1 cellular context compared by ENCODE assay signal in the genomic region with DNA sequence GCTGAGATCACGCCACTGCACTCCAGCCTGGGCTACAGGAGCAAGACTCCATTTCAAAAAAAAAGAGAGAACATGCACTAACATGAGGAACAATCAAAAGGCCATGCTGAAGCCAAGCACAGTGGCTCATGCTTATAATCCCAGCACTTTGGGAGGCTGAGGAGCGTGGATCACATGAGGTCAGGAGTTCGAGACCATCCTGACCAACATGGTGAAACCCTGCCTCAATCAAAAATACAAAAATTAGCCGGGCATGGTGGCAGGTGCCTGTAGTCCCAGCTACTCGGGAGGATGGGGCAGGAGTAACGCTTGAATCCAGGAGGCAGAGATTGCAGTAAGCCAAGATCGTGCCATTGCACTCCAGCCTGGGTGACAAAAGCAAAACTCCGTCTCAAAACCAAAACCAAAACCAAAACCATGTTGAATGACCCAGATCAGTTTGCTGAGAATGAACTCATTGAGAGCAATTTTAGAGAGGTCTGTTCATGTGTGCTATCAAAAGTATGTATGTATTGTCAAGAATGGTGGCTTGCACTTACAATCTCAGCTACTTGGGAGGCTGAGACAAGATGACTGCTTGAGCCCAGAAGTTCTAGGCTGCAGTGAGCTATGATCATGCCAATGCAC.
TF ChIP-seq lines count a peak whose summit lies in the region.

No MANE protein-coding gene starts in this region.

TF ChIP-seq in GM12878, 131 proteins besides CTCF, POLR2A, EP300 and RAD21 (continued from another document):
- TF ChIP-seq FOXK2 (IDR thresholded peaks at IDR 0.05) (no peak), CBX5 (IDR thresholded peaks at IDR 0.05; ENCODE audit: low read depth) (no peak), NFYA (IDR thresholded peaks at IDR 0.05; ENCODE audit: borderline replicate concordance, low read depth, low read length) (no peak), LARP7 (IDR thresholded peaks at IDR 0.05) (no peak)
TF ChIP-seq in GM12878: peak in this region for 4.
